In the genomic region with DNA sequence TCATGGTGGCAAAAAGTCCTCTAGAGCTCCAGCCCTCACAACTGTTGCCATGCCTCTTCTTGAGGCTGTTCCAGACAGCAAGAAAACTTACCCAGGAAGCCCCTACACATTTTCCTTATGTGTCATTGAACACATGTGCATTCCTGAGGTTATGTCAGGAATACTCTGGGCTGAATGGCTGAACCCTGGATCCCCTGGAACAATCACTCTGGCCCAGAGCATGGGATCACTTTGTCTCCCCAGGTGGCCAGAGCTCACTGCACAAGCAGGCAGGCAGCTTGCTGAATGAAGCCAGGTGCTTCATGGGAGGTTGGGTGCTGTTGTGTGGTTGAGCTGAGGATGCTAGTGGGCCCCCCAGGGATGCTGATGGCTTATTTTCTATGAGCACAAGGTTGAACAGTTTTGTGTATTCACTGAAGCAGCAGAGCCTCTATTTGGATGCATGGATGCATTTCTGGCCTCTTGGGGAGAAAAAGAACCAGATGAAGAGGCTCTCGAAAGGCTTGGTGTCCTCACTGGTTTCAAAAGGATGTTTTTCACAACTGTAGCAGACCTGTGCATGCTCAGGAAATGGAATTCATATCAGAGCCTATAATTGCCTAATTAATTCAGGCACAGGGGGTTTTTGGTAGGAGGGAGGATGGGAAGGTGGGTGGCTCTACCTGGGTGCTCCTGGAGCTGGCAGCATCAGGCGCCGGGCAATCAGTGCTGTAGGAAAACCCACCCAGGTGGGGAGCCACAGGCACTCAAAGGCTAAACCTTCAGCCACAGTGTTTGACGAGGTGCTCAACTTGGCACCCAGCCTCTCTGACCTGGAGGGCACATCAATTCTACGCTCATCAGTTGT, we compare ENCODE assay signal across 19 cellular contexts. TPM values are rescaled to one million over a fixed set of nuclear protein-coding genes. Genes with fewer than 3 reads are reported as not detected.
DNase-seq lines count a peak whose midpoint lies in the region.
"Had no signal": no experiment of that assay in that cellular context is flagged by ENCODE, and none has a peak within 500 bp of the region (broad histone marks: within the 10 kb centered on the region; RNA-seq: fewer than 3 reads in every experiment).

No MANE protein-coding gene starts in this region.

- H2AFZ ChIP-seq in Karpas-422 (ENCODE audit: low read length), result no peak overlapping the region

- H3K27ac ChIP-seq in Karpas-422 (ENCODE audit: low read length), result peak overlapping the region; percentile 81
- H3K27ac ChIP-seq: brain microvascular endothelial cell, foreskin keratinocyte, neutrophil, thoracic aorta had no signal

- H3K27me3 ChIP-seq in Karpas-422 (ENCODE audit: low read length), result peaks cover 8% of the 10 kb centered on the region; the same call in 1 of the 2 replicates
- H3K27me3 ChIP-seq: brain microvascular endothelial cell, foreskin keratinocyte, neutrophil had no signal

- DNase-seq in DMS79 (lab: John Stamatoyannopoulos, UW), result peak; percentile 96
- DNase-seq in Karpas-422, result peak; percentile 83
- peak; percentile 66 for DNase-seq in NCI-H2171 (lab: John Stamatoyannopoulos, UW)
- peak; percentile 14 for DNase-seq in mesenteric fat pad (ENCODE audit: low spot score)
- no peak for DNase-seq in DMS153 (lab: John Stamatoyannopoulos, UW)
- no peak for DNase-seq in NCI-H2196 treated with DMSO at 0.1 percent for 48 hours (lab: John Stamatoyannopoulos, UW; ENCODE audit: unreplicated experiment)
- DNase-seq in activated CD4-positive, alpha-beta T cell treated with anti-CD3 and anti-CD28 coated beads, Interleukin-2, amount 50 U/mL, for 48 hours, result no peak
- DNase-seq: activated CD4-positive, alpha-beta T cell treated with anti-CD3 and anti-CD28 coated beads for 48 hours; activated naive CD4-positive, alpha-beta T cell; activated T-cell treated with anti-CD3 and anti-CD28 coated beads, Interleukin-2, amount 50 U/mL, for 48 hours; brain microvascular endothelial cell; effector CD8-positive, alpha-beta T cell; foreskin keratinocyte; MM.1S; NCI-H526; T-helper 2 cell had no signal

- peak overlapping the region; percentile 30; the same call in 1 of the 2 replicates for H3K4me3 ChIP-seq in Karpas-422 (ENCODE audit: low read length)
- H3K4me3 ChIP-seq: smooth muscle cell, thoracic aorta had no signal

- H4K20me1 ChIP-seq in Karpas-422 (ENCODE audit: insufficient read depth, low read depth, low read length), result no peaks in the 10 kb centered on the region

- peaks cover 17% of the 10 kb centered on the region; the same call in 1 of the 2 replicates for H3K9me3 ChIP-seq in Karpas-422 (ENCODE audit: low read length)
- H3K9me3 ChIP-seq: neutrophil, thoracic aorta had no signal

- H3K9me2 ChIP-seq in Karpas-422 (replicated peaks; ENCODE audit: insufficient read depth, low read length), result no peaks in the 10 kb centered on the region

- peaks cover 28% of the 10 kb centered on the region for H3K4me1 ChIP-seq in Karpas-422 (ENCODE audit: low read length)
- H3K4me1 ChIP-seq: foreskin keratinocyte had no signal

- H3K9ac ChIP-seq in Karpas-422 (ENCODE audit: low read length), result peak overlapping the region; percentile 5; the same call in 1 of the 2 replicates

- H3K36me3 ChIP-seq in Karpas-422 (ENCODE audit: insufficient read depth, low read length), result no peaks in the 10 kb centered on the region; the same call in 1 of the 2 replicates
- H3K36me3 ChIP-seq: brain microvascular endothelial cell, neutrophil, thoracic aorta had no signal

- H3K4me2 ChIP-seq in Karpas-422 (ENCODE audit: low read depth, low read length, poor library complexity, severe bottlenecking), result peak overlapping the region; percentile 43
- H3K4me2 ChIP-seq: smooth muscle cell had no signal

- H3K79me2 ChIP-seq in Karpas-422 (ENCODE audit: low read length), result no peaks in the 10 kb centered on the region

RNA-seq across cellular contexts. Expression of a gene that starts 54.5 kb away (rescaled TPM):
- not detected in 2 replicates for total RNA-seq in Karpas-422 (2014; rRNA removed; shearing (Covaris generic); ENCODE audit: low replicate concordance)
- 23.8 TPM for total RNA-seq in mesenteric fat pad
- total RNA-seq: foreskin keratinocyte had no signal

Comparison
In these comparisons a context has a peak if more than half of its experiments do, and no peak if none do; other contexts are left out.
1. DNase-seq: peak in DMS79 (single experiment), Karpas-422 (single experiment), NCI-H2171 (single experiment) and mesenteric fat pad (single experiment); none in DMS153 (single experiment), NCI-H2196 treated with DMSO at 0.1 percent for 48 hours (single experiment) and activated CD4-positive, alpha-beta T cell treated with anti-CD3 and anti-CD28 coated beads, Interleukin-2, amount 50 U/mL, for 48 hours (0 of 2).
2. RNA of a gene that starts 54.5 kb away (total RNA-seq): 23.8 TPM in mesenteric fat pad (single experiment); not detected in Karpas-422; every median in the first group is over 10 times any median in the second.